ENCODE assay signal across 11 cellular contexts in the genomic region with DNA sequence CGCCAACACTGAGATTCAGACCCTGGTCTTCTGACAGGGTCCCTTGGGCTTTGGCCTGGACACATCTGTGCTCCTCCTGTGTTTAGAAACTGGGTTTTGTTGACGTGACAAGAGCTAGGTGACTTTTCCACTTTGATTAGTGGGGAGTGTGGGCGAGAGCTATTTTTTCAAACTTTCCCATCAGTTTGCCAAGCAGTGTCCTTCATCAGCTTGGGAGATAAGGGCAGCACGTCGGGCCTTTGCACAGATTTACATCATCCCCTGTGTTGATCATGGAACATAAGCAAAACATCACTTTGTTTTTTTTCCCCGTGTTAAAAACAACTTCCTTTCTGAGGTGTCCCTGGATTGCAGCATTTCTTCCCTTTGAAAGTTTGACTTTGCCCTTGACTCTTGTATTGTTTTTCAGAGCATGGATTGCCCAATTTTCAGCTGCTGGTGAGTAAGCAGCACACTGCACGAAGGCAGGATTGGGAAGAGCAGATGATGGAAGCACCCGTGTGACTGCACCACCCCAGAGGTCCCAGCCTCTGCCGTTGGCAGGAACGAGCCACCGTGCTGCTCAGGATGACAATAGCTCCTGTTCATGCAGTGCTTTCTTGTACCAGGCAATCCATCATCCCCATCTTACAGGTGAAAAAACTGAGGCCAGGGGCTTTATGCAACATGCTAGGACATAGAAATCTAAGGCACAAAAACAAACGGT.
DNase-seq lines count a peak whose midpoint lies in the region; ATAC-seq lines count a peak whose summit lies in the region.
"Had no signal": no experiment of that assay in that cellular context is flagged by ENCODE, and none has a peak within 500 bp of the region (broad histone marks: within the 10 kb centered on the region; RNA-seq: fewer than 3 reads in every experiment).

No MANE protein-coding gene starts in this region.

- DNase-seq in AG08396 (ENCODE audit: low spot score): peak; percentile 78
- peak; percentile 58 for DNase-seq in HuH-7 (ENCODE audit: low spot score)
- DNase-seq in brain pericyte (ENCODE audit: low read depth, low spot score): peak; percentile 83
- peak; percentile 71 for DNase-seq in hepatic stellate cell (ENCODE audit: low spot score)
- DNase-seq in stimulated activated CD4-positive, alpha-beta T cell treated with anti-CD3 and anti-CD28 coated beads, Interleukin-4, amount 100 ng/mL, for 1 hour: no peak
- no peak for DNase-seq in effector CD4-positive, alpha-beta T cell
- DNase-seq: effector memory CD4-positive, alpha-beta T cell; NCI-H2227 treated with DMSO at 0.1 percent for 48 hours had no signal

- no peak for ATAC-seq in HG02973 (IDR thresholded peaks at IDR 0.05; ENCODE audit: unreplicated experiment)
- no peak for ATAC-seq in GM21825 (IDR thresholded peaks at IDR 0.05; ENCODE audit: unreplicated experiment)
- ATAC-seq: stimulated activated memory B cell treated with anti-CD40 and anti-IgM and Interleukin-4, amounts not matched to agents 10 μg/mL and 1 μg/mL and 100 μg/mL, for 72 hours had no signal

Comparison
In these comparisons a context has a peak if more than half of its experiments do, and no peak if none do; other contexts are left out.
1. DNase-seq: peak in AG08396 (single experiment), HuH-7 (single experiment), brain pericyte (single experiment) and hepatic stellate cell (single experiment); none in stimulated activated CD4-positive, alpha-beta T cell treated with anti-CD3 and anti-CD28 coated beads, Interleukin-4, amount 100 ng/mL, for 1 hour (single experiment) and effector CD4-positive, alpha-beta T cell (single experiment).